Comparison of ENCODE assay signal across 1 cellular context in the genomic region with DNA sequence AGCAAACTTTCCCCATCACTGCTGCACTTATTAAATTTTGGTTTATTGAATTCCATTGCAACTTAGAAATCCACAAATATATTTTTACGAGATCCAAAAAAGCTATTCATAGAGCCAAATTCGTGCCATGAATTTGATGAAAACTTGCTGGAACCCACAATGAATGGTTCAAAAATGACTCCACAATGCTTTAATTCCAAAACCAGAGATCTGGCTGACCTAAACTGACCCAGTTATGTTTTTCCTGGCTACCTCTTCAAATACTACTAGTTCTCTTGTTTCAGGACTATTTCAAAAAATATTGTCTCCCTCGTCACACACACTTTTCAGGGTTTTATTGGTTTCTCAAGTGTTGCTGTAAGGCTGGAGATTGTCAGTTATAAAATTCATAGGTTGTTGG.
TF ChIP-seq lines count a peak whose summit lies in the region.

No MANE protein-coding gene starts in this region.

TF ChIP-seq in SK-N-SH treated with all-trans-retinoic acid at 6 μM for 48 hours, 23 proteins besides CTCF, POLR2A, EP300 and RAD21:
- TF ChIP-seq ZFP3 (CRISPR knock-in tag; IDR thresholded peaks at IDR 0.05): no peak
- no peak for TF ChIP-seq ZNF8 (CRISPR knock-in tag; IDR thresholded peaks at IDR 0.05)
